Comparison of ENCODE assay signal across 7 cellular contexts in genomic region chr1:145464017-145464416, GRCh38. TPM values are rescaled to one million over a fixed set of nuclear protein-coding genes. Genes with fewer than 3 reads are reported as not detected.
DNase-seq lines count a peak whose midpoint lies in the region; ATAC-seq and TF ChIP-seq lines count a peak whose summit lies in the region.
"Not testable (repeated sequence)": the region's sequence is repeated elsewhere in the genome, so short reads cannot be mapped to it uniquely, and the experiment has no call there.

No MANE protein-coding gene starts in this region.

- H3K4me3 ChIP-seq in DOHH2 (ENCODE audit: low read length); OCI-LY3 (ENCODE audit: low read length): not testable (repeated sequence)
- H3K4me3 ChIP-seq in GM23338 = 0 out of 2 replicates have a peak overlapping the region, but pooled peaks have one; percentile 40
- H3K4me3 ChIP-seq in MM.1S (ENCODE audit: low read length) = peak overlapping the region; percentile 37; the same call in 1 of the 2 replicates

- not testable (repeated sequence) for H3K4me1 ChIP-seq in DOHH2 (ENCODE audit: control insufficient read depth, low read length); GM23338 (ENCODE audit: insufficient read depth); MM.1S (ENCODE audit: low read length); OCI-LY3 (ENCODE audit: low read length)

- H4K20me1 ChIP-seq in DOHH2 (ENCODE audit: control insufficient read depth, insufficient read depth, low read depth, low read length); GM23338 (replicated peaks; ENCODE audit: insufficient read depth); MM.1S (ENCODE audit: insufficient read depth, low read length); OCI-LY3 (ENCODE audit: insufficient read depth, low read length): not testable (repeated sequence)

- not testable (repeated sequence) for H3K27ac Mint-ChIP-seq in GM23338, HFFc6, WTC11

- CTCF ChIA-PET in WTC11 (lab: Charles Lee) = not testable (repeated sequence)

- not testable (repeated sequence) for H2AFZ ChIP-seq in GM23338; MM.1S (ENCODE audit: low read length); OCI-LY3 (ENCODE audit: low read depth, low read length)

- not testable (repeated sequence) for H3K36me3 Mint-ChIP-seq in GM23338 (ENCODE audit: low read depth); HFFc6 (ENCODE audit: low read depth); WTC11

- H3K4me2 ChIP-seq in DOHH2 (ENCODE audit: low read length) (peak overlapping the region; percentile 53), OCI-LY3 (ENCODE audit: low read length) (peak overlapping the region; percentile 20; the same call in 1 of the 2 replicates)
- H3K4me2 ChIP-seq in GM23338; MM.1S (ENCODE audit: low read depth, low read length): not testable (repeated sequence)

- TF ChIP-seq CTCF in 22Rv1 (IDR thresholded peaks at IDR 0.05); DOHH2 (IDR thresholded peaks at IDR 0.05; ENCODE audit: low read depth, low read length, poor library complexity, severe bottlenecking); GM23338 (conservative IDR thresholded peaks at IDR 0.05; ENCODE audit: low read depth in 2 of 2); HFFc6 (IDR thresholded peaks at IDR 0.05); MM.1S (IDR thresholded peaks at IDR 0.05; ENCODE audit: low read length); OCI-LY3 (IDR thresholded peaks at IDR 0.05; ENCODE audit: low read depth, low read length); WTC11 (IDR thresholded peaks at IDR 0.05): not testable (repeated sequence)

- H3K9ac ChIP-seq in MM.1S (ENCODE audit: low read length); OCI-LY3 (ENCODE audit: low read length): not testable (repeated sequence)

- peak overlapping the region; percentile 30 for H3K27ac ChIP-seq in 22Rv1
- H3K27ac ChIP-seq in DOHH2 (ENCODE audit: low read depth, low read length); GM23338 (ENCODE audit: low read depth); MM.1S (ENCODE audit: low read length); OCI-LY3 (ENCODE audit: low read length): not testable (repeated sequence)

- ATAC-seq in GM23338, WTC11: not testable (repeated sequence)

- H3K27me3 ChIP-seq in DOHH2 (ENCODE audit: control insufficient read depth, low read length); MM.1S (replicated peaks; ENCODE audit: insufficient read depth, low read length); OCI-LY3 (ENCODE audit: low read depth, low read length): not testable (repeated sequence)
- H3K27me3 ChIP-seq in GM23338 (ENCODE audit: insufficient read depth) = peaks cover 29% of the 10 kb centered on the region

- not testable (repeated sequence) for H3F3A ChIP-seq in DOHH2 (ENCODE audit: control insufficient read depth, insufficient read depth); GM23338 (replicated peaks; ENCODE audit: low read depth); MM.1S (ENCODE audit: insufficient read depth, low read length)

- POLR2A ChIA-PET in WTC11 (lab: Charles Lee) = not testable (repeated sequence)

- not testable (repeated sequence) for H3K9me2 ChIP-seq in DOHH2 (replicated peaks; ENCODE audit: control insufficient read depth, low read length); GM23338 (ENCODE audit: insufficient read depth); MM.1S (replicated peaks; ENCODE audit: insufficient read depth, low read length)

- not testable (repeated sequence) for H3K9me3 ChIP-seq in DOHH2 (ENCODE audit: control insufficient read depth, insufficient read depth, low read length); MM.1S (replicated peaks; ENCODE audit: insufficient read depth, low read length); OCI-LY3 (ENCODE audit: insufficient read depth, low read length)

- not testable (repeated sequence) for H3K79me2 ChIP-seq in DOHH2 (ENCODE audit: control insufficient read depth, low read length); GM23338 (replicated peaks; ENCODE audit: insufficient read depth); MM.1S (ENCODE audit: low read length); OCI-LY3 (ENCODE audit: low read length)

- 0 out of 3 replicates have a peak overlapping the region, but pooled peaks have one; percentile 27 for H3K4me3 Mint-ChIP-seq in GM23338
- H3K4me3 Mint-ChIP-seq in HFFc6 = peak overlapping the region; percentile 24; the same call in 1 of the 2 replicates
- H3K4me3 Mint-ChIP-seq in WTC11 = peak overlapping the region; percentile 12; the same call in 1 of the 2 replicates

- not testable (repeated sequence) for H3K9me3 Mint-ChIP-seq in GM23338, HFFc6, WTC11

- peaks cover 15% of the 10 kb centered on the region for H3K27me3 Mint-ChIP-seq in GM23338 (ENCODE audit: insufficient read depth, low read depth, poor library complexity)
- H3K27me3 Mint-ChIP-seq in HFFc6 (ENCODE audit: insufficient read depth) = not testable (repeated sequence)
- peaks cover 23% of the 10 kb centered on the region for H3K27me3 Mint-ChIP-seq in WTC11 (ENCODE audit: low read depth)

- not testable (repeated sequence) for DNase-seq in GM23338 (ENCODE audit: low spot score); HFFc6; MM.1S; WTC11 (ENCODE audit: low spot score)

- H3K4me1 Mint-ChIP-seq in GM23338; HFFc6 (ENCODE audit: low read depth); WTC11: not testable (repeated sequence)

- not testable (repeated sequence) for H3K36me3 ChIP-seq in DOHH2 (ENCODE audit: control insufficient read depth, low read length); GM23338 (ENCODE audit: insufficient read depth); MM.1S (replicated peaks; ENCODE audit: insufficient read depth, low read length); OCI-LY3 (replicated peaks; ENCODE audit: low read depth, low read length)

RNA-seq across cellular contexts. Expression of gene NBPF20, which starts 38.6 kb away (rescaled TPM):
- total RNA-seq in GM23338 (2014; rRNA removed; shearing (Covaris generic)) = 0.83 and 1.6 TPM in 2 replicates
- 0.30 and 0.50 TPM in 2 replicates for polyA plus RNA-seq in GM23338 (2016; fragmentation: Nextera tagmentation; extraction: Ambion mirVana)
- 1 to 10 TPM; 1.5 to 2.9 (median 2.3) TPM for total RNA-seq in HFFc6 (2021; fragmentation: NEBNext Ultra II Directional; extraction: Animal tissue kit (Norgen Biotek cat#: 25700))
- total RNA-seq in WTC11 (2021) = 0.44 to 0.69 TPM (median 0.66 TPM) in 3 replicates
